In genomic region chr13:109781384-109782065, GRCh38 we compare ENCODE assay signal across 9 cellular contexts. TPM values are rescaled to one million over a fixed set of nuclear protein-coding genes. Genes with fewer than 3 reads are reported as not detected.
DNase-seq lines count a peak whose midpoint lies in the region; ATAC-seq and TF ChIP-seq lines count a peak whose summit lies in the region.
"Had no signal": no experiment of that assay in that cellular context is flagged by ENCODE, and none has a peak within 500 bp of the region (broad histone marks: within the 10 kb centered on the region; RNA-seq: fewer than 3 reads in every experiment).

No MANE protein-coding gene starts in this region.

- H3K27ac Mint-ChIP-seq in endodermal cell (no peak overlapping the region), nephron (peak overlapping the region in 1 of 3 experiments; percentile 5)

- H3K9me3 ChIP-seq in endodermal cell (ENCODE audit: control insufficient read depth, low read length), result no peaks in the 10 kb centered on the region

- H3K36me3 ChIP-seq in endodermal cell (ENCODE audit: control insufficient read depth, insufficient read depth, low read length), result peaks cover 3% of the 10 kb centered on the region

- H3K27me3 ChIP-seq in endodermal cell (ENCODE audit: control insufficient read depth, insufficient read depth, low read length, poor library complexity, severe bottlenecking), result no peaks in the 10 kb centered on the region

- H3K4me3 Mint-ChIP-seq in endodermal cell (peak overlapping the region; percentile 51), nephron (peak overlapping the region; percentile 68 to 76 (median 69))

- TF ChIP-seq CTCF in AG10803 (conservative IDR thresholded peaks at IDR 0.05; ENCODE audit: low read length) (no peak), NB4 (IDR thresholded peaks at IDR 0.05; ENCODE audit: low read depth, low read length) (no peak), endodermal cell (conservative IDR thresholded peaks at IDR 0.05) (no peak), nephron (IDR thresholded peaks at IDR 0.05; ENCODE audit: unreplicated experiment in 3 of 3) (no peak)

- WGBS in endodermal cell (ENCODE audit: insufficient coverage in 1 of 2, insufficient read length in 1 of 2), 2 experiments, result 93 to 95% methylated on average over 16 to 28 of the region's 28 CpGs

- ATAC-seq in GM21717 (IDR thresholded peaks at IDR 0.05; ENCODE audit: unreplicated experiment) (no peak), HG03457 (IDR thresholded peaks at IDR 0.05; ENCODE audit: unreplicated experiment) (no peak)

- H3K9me3 Mint-ChIP-seq in endodermal cell (no peaks in the 10 kb centered on the region), nephron (no peaks in the 10 kb centered on the region)

- H3K4me3 ChIP-seq in AG10803 (ENCODE audit: low read length) (peak overlapping the region; percentile 85), NB4 (ENCODE audit: low read depth, low read length) (peak overlapping the region; percentile 68), endodermal cell (ENCODE audit: low read length) (peak overlapping the region; percentile 73)

- no peak overlapping the region for H3K9ac ChIP-seq in endodermal cell (ENCODE audit: extremely low read depth, low read length, poor library complexity, severe bottlenecking)

- H3K36me3 Mint-ChIP-seq in endodermal cell (ENCODE audit: low read depth) (peaks cover 16% of the 10 kb centered on the region), nephron (ENCODE audit: low read depth) (peaks cover 13% of the 10 kb centered on the region)

- H3K4me1 Mint-ChIP-seq in endodermal cell, result peaks cover 44% of the 10 kb centered on the region
- peaks cover 27% of the 10 kb centered on the region for H3K4me1 Mint-ChIP-seq in nephron

- peaks cover 2% of the 10 kb centered on the region for H3K27me3 Mint-ChIP-seq in endodermal cell (ENCODE audit: insufficient read depth)
- peaks cover 13% of the 10 kb centered on the region for H3K27me3 Mint-ChIP-seq in nephron (ENCODE audit: low read depth)

- TF ChIP-seq POLR2A in NB4 (IDR thresholded peaks at IDR 0.05; ENCODE audit: extremely low read depth, insufficient read length), result peak; percentile 17

- no peaks in the 10 kb centered on the region for H3K4me1 ChIP-seq in endodermal cell (ENCODE audit: control insufficient read depth, insufficient read depth, low read length)

- no peak overlapping the region for H3K27ac ChIP-seq in endodermal cell (ENCODE audit: low read depth, low read length)

- DNase-seq in AG10803 (ENCODE audit: low read depth), result peak; percentile 42
- DNase-seq in NB4 (ENCODE audit: low read depth), result peak; percentile 69
- DNase-seq in endodermal cell, result no peak
- DNase-seq in NCI-H128 (lab: John Stamatoyannopoulos, UW; ENCODE audit: unreplicated experiment), result no peak
- DNase-seq in NCI-H1436 (lab: John Stamatoyannopoulos, UW), result no peak
- DNase-seq: activated CD4-positive, alpha-beta T cell treated with anti-CD3 and anti-CD28 coated beads, Interleukin-2, amount 50 U/mL, for 48 hours had no signal

RNA-seq across cellular contexts. Expression of gene IRS2, which starts 4.9 kb away (rescaled TPM):
- total RNA-seq in endodermal cell, result 10 to 100 TPM; 16.9 to 23.7 TPM
- polyA plus RNA-seq in endodermal cell (2013, experiment 1 of 2), result 9.5 TPM
- 9.9 TPM for polyA plus RNA-seq in endodermal cell (2013, experiment 2 of 2)

Comparison
In these comparisons a context has a peak if more than half of its experiments do, and no peak if none do; other contexts are left out.
1. DNase-seq: peak in AG10803 (single experiment) and NB4 (single experiment); none in endodermal cell (single experiment), NCI-H128 (single experiment) and NCI-H1436 (single experiment).
2. Peak in every context shown above with its lines, with median percentiles within 50 percentile points of each other: H3K4me3 ChIP-seq.